In genomic region chr22:46038516-46039430, GRCh38 we compare ENCODE assay signal across 12 cellular contexts.
DNase-seq lines count a peak whose midpoint lies in the region; ATAC-seq, FAIRE-seq and TF ChIP-seq lines count a peak whose summit lies in the region.
"Had no signal": no experiment of that assay in that cellular context is flagged by ENCODE, and none has a peak within 500 bp of the region (broad histone marks: within the 10 kb centered on the region; RNA-seq: fewer than 3 reads in every experiment).

No MANE protein-coding gene starts in this region.

- no peak overlapping the region for H2BK120ac ChIP-seq in mesendoderm (ENCODE audit: low read depth, low read length)

- TF ChIP-seq CTCF in CD14-positive monocyte (IDR thresholded peaks at IDR 0.05) (no peak), Loucy (conservative IDR thresholded peaks at IDR 0.05; ENCODE audit: low read length) (no peak)

- intact Hi-C loops in CD14-positive monocyte (cut with micrococcal nuclease): loop anchor here (5.0 to 10.0 kb wide), 3 partner anchors 34 to 256 kb away; partner anchors contain the start of gene GTSE1 (in 1 of the 2)
- intact Hi-C loops in sciatic nerve (cut with DNase I): no loop called here

- H3K9ac ChIP-seq in Loucy (ENCODE audit: low read depth, low read length, poor library complexity, severe bottlenecking): peak overlapping the region; percentile 99
- H3K9ac ChIP-seq in mesendoderm (ENCODE audit: low read length): no peak overlapping the region

- H3K27me3 ChIP-seq in Loucy (ENCODE audit: insufficient read depth, low read length, poor library complexity, severe bottlenecking): no peaks in the 10 kb centered on the region
- H3K27me3 ChIP-seq in esophagus (ENCODE audit: control insufficient read depth in 1 of 2, insufficient read depth in 2 of 2, low read length in 2 of 2): no peaks in the 10 kb centered on the region
- H3K27me3 ChIP-seq in mesendoderm (ENCODE audit: insufficient read depth, low read length, poor library complexity): no peaks in the 10 kb centered on the region
- H3K27me3 ChIP-seq: gastroesophageal sphincter had no signal

- H3K79me1 ChIP-seq in mesendoderm (ENCODE audit: low read length): no peaks in the 10 kb centered on the region

- H3K4me2 ChIP-seq in Loucy (ENCODE audit: low read depth, low read length, poor library complexity, severe bottlenecking): peak overlapping the region; percentile 97
- H3K4me2 ChIP-seq in mesendoderm (ENCODE audit: low read length): no peak overlapping the region

- H3K4me3 ChIP-seq in Loucy (ENCODE audit: low read length, poor library complexity, severe bottlenecking) (peak overlapping the region; percentile 95), esophagus (ENCODE audit: low read depth in 1 of 2, low read length in 2 of 2) (no peak overlapping the region), mesendoderm (ENCODE audit: low read length) (no peak overlapping the region)
- H3K4me3 ChIP-seq: gastroesophageal sphincter had no signal

- no peaks in the 10 kb centered on the region for H3K9me3 ChIP-seq in Loucy (ENCODE audit: insufficient read depth, low read depth, low read length)
- H3K9me3 ChIP-seq in esophagus (ENCODE audit: control insufficient read depth in 2 of 2, insufficient read depth in 1 of 2, low read depth in 1 of 2, low read length in 1 of 2): no peaks in the 10 kb centered on the region
- H3K9me3 ChIP-seq: gastroesophageal sphincter had no signal

- H3K27ac Mint-ChIP-seq in CD14-positive monocyte: peak overlapping the region in 4 of 7 donors; percentile 7 to 71 (median 33)

- no peak overlapping the region for H2AFZ ChIP-seq in Loucy (ENCODE audit: low read length)

- WGBS in esophagus, 2 donors: 41 to 54% methylated on average over 18 of the region's 18 CpGs
- WGBS in mesendoderm (ENCODE audit: extremely low coverage, insufficient coverage, low lambda C conversion rate): no CpG with 5 or more reads among the region's 18 CpGs

- no peaks in the 10 kb centered on the region for H3K36me3 ChIP-seq in Loucy (ENCODE audit: insufficient read depth, low read length)
- no peaks in the 10 kb centered on the region for H3K36me3 ChIP-seq in esophagus (ENCODE audit: control insufficient read depth in 2 of 2, insufficient read depth in 2 of 2, low read length in 1 of 2)
- no peaks in the 10 kb centered on the region for H3K36me3 ChIP-seq in mesendoderm (ENCODE audit: control insufficient read depth, insufficient read depth, low read length)
- H3K36me3 ChIP-seq: gastroesophageal sphincter had no signal

- no peak overlapping the region for H2BK15ac ChIP-seq in mesendoderm (replicated peaks; ENCODE audit: low read depth)

- H3K9me2 ChIP-seq in Loucy (replicated peaks; ENCODE audit: low read depth, low read length): no peaks in the 10 kb centered on the region

- peak overlapping the region; percentile 38 to 92 for H3K27ac ChIP-seq in esophagus (ENCODE audit: low read depth in 2 of 2, low read length in 1 of 2)
- no peak overlapping the region for H3K27ac ChIP-seq in mesendoderm (ENCODE audit: low read depth, low read length)

- no peaks in the 10 kb centered on the region for H3F3A ChIP-seq in Loucy (ENCODE audit: low read depth)

- H3K4me1 Mint-ChIP-seq in CD14-positive monocyte: peaks cover 36% of the 10 kb centered on the region

- H3K9me3 Mint-ChIP-seq in CD14-positive monocyte: peaks cover 0 to 1% (median 0%) of the 10 kb centered on the region in 7 donors

- peaks cover 3 to 10% of the 10 kb centered on the region in 2 donors for H3K36me3 Mint-ChIP-seq in CD14-positive monocyte

- ATAC-seq in sciatic nerve (no peak), GM19324 (IDR thresholded peaks at IDR 0.05; ENCODE audit: low FRiP score, unreplicated experiment) (no peak), GM18505 (IDR thresholded peaks at IDR 0.05; ENCODE audit: unreplicated experiment) (no peak)
- ATAC-seq: gastroesophageal sphincter had no signal

- no peak overlapping the region for H3K23ac ChIP-seq in mesendoderm (ENCODE audit: low read length)

- no peak overlapping the region for H4K8ac ChIP-seq in mesendoderm (ENCODE audit: low read depth, low read length)

- H3K79me2 ChIP-seq in Loucy (ENCODE audit: insufficient read depth, low read length): peaks cover 65% of the 10 kb centered on the region
- H3K79me2 ChIP-seq in mesendoderm (ENCODE audit: control insufficient read depth, insufficient read depth, low read length): no peaks in the 10 kb centered on the region

- FAIRE-seq in H54 (lab: Jason Lieb, UNC): no peak

- DNase-seq in CD14-positive monocyte (ENCODE audit: low spot score) (no peak), sciatic nerve (ENCODE audit: low spot score) (peak; percentile 60), H54 (ENCODE audit: insufficient read length, low spot score) (no peak), mesendoderm (no peak)
- DNase-seq: activated CD4-positive, alpha-beta T cell treated with anti-CD3 and anti-CD28 coated beads for 4 hours; activated gamma-delta T cell; NCI-H1694 had no signal

- no peak overlapping the region for H2BK5ac ChIP-seq in mesendoderm (ENCODE audit: low read length)

- peaks cover 0 to 2% (median 0%) of the 10 kb centered on the region in 3 donors for H3K27me3 Mint-ChIP-seq in CD14-positive monocyte (ENCODE audit: low read depth in 3 of 3)

- no peak overlapping the region for H3K4me3 Mint-ChIP-seq in CD14-positive monocyte

- H3K4me1 ChIP-seq in Loucy (ENCODE audit: insufficient read depth, low read length, poor library complexity, severe bottlenecking) (peaks cover 73% of the 10 kb centered on the region), esophagus (ENCODE audit: control insufficient read depth in 2 of 2, insufficient read depth in 2 of 2, low read length in 1 of 2) (peaks cover 4 to 20% of the 10 kb centered on the region in 2 donors), mesendoderm (ENCODE audit: control insufficient read depth, low read depth, low read length) (no peaks in the 10 kb centered on the region)

- H3K18ac ChIP-seq in mesendoderm (ENCODE audit: low read length): no peak overlapping the region

- H4K20me1 ChIP-seq in Loucy (ENCODE audit: insufficient read depth, low read length, poor library complexity, severe bottlenecking): no peaks in the 10 kb centered on the region

- no peak overlapping the region for H3K56ac ChIP-seq in mesendoderm (ENCODE audit: low read length)

- H4K5ac ChIP-seq in mesendoderm (ENCODE audit: low read length): no peak overlapping the region

- H3K4ac ChIP-seq in mesendoderm (ENCODE audit: low read depth, low read length): no peak overlapping the region

- TF ChIP-seq POLR2A in H54 (IDR thresholded peaks at IDR 0.05; ENCODE audit: low read depth, low read length) (no peak), GM18505 (IDR thresholded peaks at IDR 0.05; ENCODE audit: borderline replicate concordance, extremely low read depth, insufficient read depth, insufficient read length) (no peak)

- H2AK5ac ChIP-seq in mesendoderm (ENCODE audit: low read length): no peak overlapping the region
